15 cellular contexts compared by ENCODE assay signal in the genomic region with DNA sequence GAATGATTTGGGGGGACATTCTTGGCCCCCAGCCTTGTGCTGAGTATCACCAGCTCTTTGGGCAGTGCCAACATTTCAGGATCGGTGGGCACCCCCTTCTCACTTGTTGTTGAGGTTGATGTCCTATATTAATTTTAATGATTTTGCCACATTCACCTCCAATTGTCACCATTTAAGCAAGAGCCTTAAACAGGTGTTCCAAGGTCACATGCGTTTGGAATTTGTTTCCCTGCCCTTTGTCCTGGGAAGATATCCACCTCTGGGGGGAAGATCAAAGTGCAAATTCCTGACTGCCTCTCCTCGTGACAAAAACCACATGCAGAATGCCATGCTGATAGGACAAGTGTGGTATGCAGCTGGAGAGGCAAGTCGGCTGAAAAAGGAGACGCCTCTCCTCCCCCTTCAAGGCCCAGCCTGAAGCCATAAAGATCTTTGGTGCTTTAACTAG.
DNase-seq lines count a peak whose midpoint lies in the region; ATAC-seq and TF ChIP-seq lines count a peak whose summit lies in the region.
"Had no signal": no experiment of that assay in that cellular context is flagged by ENCODE, and none has a peak within 500 bp of the region (broad histone marks: within the 10 kb centered on the region; RNA-seq: fewer than 3 reads in every experiment).

No MANE protein-coding gene starts in this region.

- H3K36me3 Mint-ChIP-seq in endodermal cell (ENCODE audit: low read depth), result no peaks in the 10 kb centered on the region
- H3K36me3 Mint-ChIP-seq: memory B cell had no signal

- H3K27me3 Mint-ChIP-seq in endodermal cell (ENCODE audit: insufficient read depth), result peaks cover 36% of the 10 kb centered on the region

- H3K9me3 Mint-ChIP-seq in endodermal cell, result peaks cover 6% of the 10 kb centered on the region

- peak overlapping the region; percentile 56 for H3K27ac Mint-ChIP-seq in endodermal cell
- H3K27ac Mint-ChIP-seq: memory B cell had no signal

- H3K27ac ChIP-seq in HUES48 (ENCODE audit: low read depth, low read length), result peak overlapping the region; percentile 11
- no peak overlapping the region for H3K27ac ChIP-seq in endodermal cell (ENCODE audit: low read depth, low read length)
- H3K27ac ChIP-seq: C4-2B had no signal

- H3K27me3 ChIP-seq in HUES48 (ENCODE audit: control insufficient read depth, insufficient read depth, low read length) (peaks cover 4% of the 10 kb centered on the region), endodermal cell (ENCODE audit: control insufficient read depth, insufficient read depth, low read length, poor library complexity, severe bottlenecking) (no peaks in the 10 kb centered on the region)

- DNase-seq in EH (ENCODE audit: low read depth) (peak; percentile 75), endodermal cell (peak; percentile 81), mucosa of descending colon (peak in 1 of 3 donors; percentile 37), medulla oblongata (ENCODE audit: extremely low spot score) (no peak)
- DNase-seq in activated CD8-positive, alpha-beta memory T cell treated with anti-CD3 and anti-CD28 coated beads for 24 hours, result no peak
- DNase-seq: activated CD8-positive, alpha-beta memory T cell treated with anti-CD3 and anti-CD28 coated beads, Interleukin-2, amount 50 U/mL, for 48 hours; head of caudate nucleus; NCI-H187 treated with DMSO at 0.1 percent for 48 hours; NCI-H748 treated with DMSO at 0.1 percent for 48 hours had no signal

- no peak overlapping the region for H3K9ac ChIP-seq in HUES48 (ENCODE audit: low read depth, low read length)
- H3K9ac ChIP-seq in endodermal cell (ENCODE audit: extremely low read depth, low read length, poor library complexity, severe bottlenecking), result no peak overlapping the region

- intact Hi-C loops in mucosa of descending colon (cut with DNase I, micrococcal nuclease), result no loop called here

- peaks cover 17% of the 10 kb centered on the region for H3K4me1 Mint-ChIP-seq in endodermal cell
- H3K4me1 Mint-ChIP-seq: memory B cell had no signal

- 30 to 56% methylated on average over 2 to 5 of the region's 5 CpGs for WGBS in endodermal cell (ENCODE audit: insufficient coverage in 1 of 2, insufficient read length in 1 of 2), 2 experiments

- no peak overlapping the region for H3K4me3 Mint-ChIP-seq in endodermal cell
- H3K4me3 Mint-ChIP-seq: memory B cell had no signal

- H3K9me3 ChIP-seq in HUES48 (ENCODE audit: control insufficient read depth, insufficient read depth, low read length) (no peaks in the 10 kb centered on the region), endodermal cell (ENCODE audit: control insufficient read depth, low read length) (peaks cover 5% of the 10 kb centered on the region), mucosa of descending colon (no peaks in the 10 kb centered on the region)

- peak; percentile 46 for ATAC-seq in mucosa of descending colon
- no peak for ATAC-seq in GM18861 (IDR thresholded peaks at IDR 0.05; ENCODE audit: unreplicated experiment)
- ATAC-seq in HG02763 (IDR thresholded peaks at IDR 0.05; ENCODE audit: unreplicated experiment), result no peak
- ATAC-seq: sciatic nerve had no signal

- H3K36me3 ChIP-seq in HUES48 (ENCODE audit: control insufficient read depth, insufficient read depth, low read length) (no peaks in the 10 kb centered on the region), endodermal cell (ENCODE audit: control insufficient read depth, insufficient read depth, low read length) (no peaks in the 10 kb centered on the region), mucosa of descending colon (ENCODE audit: low read depth) (no peaks in the 10 kb centered on the region)

- no peaks in the 10 kb centered on the region for H3K4me1 ChIP-seq in HUES48 (ENCODE audit: control insufficient read depth, insufficient read depth, low read length)
- H3K4me1 ChIP-seq in endodermal cell (ENCODE audit: control insufficient read depth, insufficient read depth, low read length), result peaks cover 13% of the 10 kb centered on the region
- peaks cover 9% of the 10 kb centered on the region for H3K4me1 ChIP-seq in mucosa of descending colon (ENCODE audit: low read depth)

- no peak overlapping the region for H3K4me3 ChIP-seq in HUES48 (ENCODE audit: low read depth, low read length)
- H3K4me3 ChIP-seq in endodermal cell (ENCODE audit: low read length), result peak overlapping the region; percentile 31
- no peak overlapping the region for H3K4me3 ChIP-seq in mucosa of descending colon

- TF ChIP-seq CTCF in endodermal cell (conservative IDR thresholded peaks at IDR 0.05) (no peak), mucosa of descending colon (IDR thresholded peaks at IDR 0.05) (no peak)

Comparison
In these comparisons a context has a peak if more than half of its experiments do, and no peak if none do; other contexts are left out.
1. DNase-seq: peak in EH (single experiment) and endodermal cell (single experiment); none in activated CD8-positive, alpha-beta memory T cell treated with anti-CD3 and anti-CD28 coated beads for 24 hours (single experiment) and medulla oblongata (single experiment).